Comparison of ENCODE assay signal across 11 cellular contexts in genomic region chr4:81164623-81165416, GRCh38. TPM values are rescaled to one million over a fixed set of nuclear protein-coding genes. Genes with fewer than 3 reads are reported as not detected.
DNase-seq lines count a peak whose midpoint lies in the region; ATAC-seq, FAIRE-seq and TF ChIP-seq lines count a peak whose summit lies in the region.
"Had no signal": no experiment of that assay in that cellular context is flagged by ENCODE, and none has a peak within 500 bp of the region (broad histone marks: within the 10 kb centered on the region; RNA-seq: fewer than 3 reads in every experiment).

No MANE protein-coding gene starts in this region.

- peak; percentile 4 for DNase-seq in stimulated activated CD4-positive, alpha-beta T cell treated with anti-CD3 and anti-CD28 coated beads, Interleukin-4, amount 100 ng/mL, for 24 hours
- no peak for DNase-seq in stimulated activated CD4-positive, alpha-beta T cell treated with anti-CD3 and anti-CD28 coated beads, Interleukin-12 subunit alpha, Interleukin-12 subunit beta, amount 100 ng/mL, for 4 hours
- DNase-seq in RCC 7860 (ENCODE audit: low spot score) (peak; percentile 90), fibroblast of mammary gland (ENCODE audit: low read depth) (peak; percentile 87), urothelium cell line (ENCODE audit: low spot score) (peak; percentile 45), thyroid gland (no peak)
- DNase-seq: CD8-positive, alpha-beta memory T cell; NCI-H510A; T-cell had no signal

- peak; percentile 95 for FAIRE-seq in RCC 7860 (lab: Jason Lieb, UNC)
- no peak for FAIRE-seq in urothelium cell line (lab: Jason Lieb, UNC)

- H3K4me1 ChIP-seq in thyroid gland = no peaks in the 10 kb centered on the region

- H3K4me3 ChIP-seq in fibroblast of mammary gland (ENCODE audit: control insufficient read depth, low read depth, low read length) (no peak overlapping the region), thyroid gland (replicated peaks in 1 of 3) (no peak overlapping the region)

- TF ChIP-seq POLR2A in thyroid gland (IDR thresholded peaks at IDR 0.05) = no peak

- H3K27ac ChIP-seq in thyroid gland = no peak overlapping the region

- 75 to 78% methylated on average over 7 of the region's 7 CpGs for WGBS in thyroid gland, 2 donors

- no peak for ATAC-seq in HG03565 (IDR thresholded peaks at IDR 0.05; ENCODE audit: unreplicated experiment)
- ATAC-seq in GM18861 (IDR thresholded peaks at IDR 0.05; ENCODE audit: unreplicated experiment) = no peak
- ATAC-seq: T-cell had no signal

- no peaks in the 10 kb centered on the region for H3K9me3 ChIP-seq in thyroid gland

- TF ChIP-seq CTCF in fibroblast of mammary gland (conservative IDR thresholded peaks at IDR 0.05; ENCODE audit: control insufficient read depth, insufficient read depth, low read depth, low read length) (no peak), thyroid gland (IDR thresholded peaks at IDR 0.05) (no peak)

- H3K27me3 ChIP-seq in thyroid gland = no peaks in the 10 kb centered on the region

- H3K36me3 ChIP-seq in thyroid gland = no peaks in the 10 kb centered on the region

- intact Hi-C loops in thyroid gland (cut with DNase I) = no loop called here

RNA-seq across cellular contexts. Expression of gene PRKG2, which starts 50.2 kb away (rescaled TPM):
- total RNA-seq in thyroid gland = 1 to 10 TPM in 1 of 4 donors, under 1 TPM in 2, not detected in 1; 0.21 to 1.2 (median 0.54) TPM

Comparison
In these comparisons a context has a peak if more than half of its experiments do, and no peak if none do; other contexts are left out.
1. DNase-seq: peak in stimulated activated CD4-positive, alpha-beta T cell treated with anti-CD3 and anti-CD28 coated beads, Interleukin-4, amount 100 ng/mL, for 24 hours (single experiment), RCC 7860 (single experiment), fibroblast of mammary gland (single experiment) and urothelium cell line (single experiment); none in stimulated activated CD4-positive, alpha-beta T cell treated with anti-CD3 and anti-CD28 coated beads, Interleukin-12 subunit alpha, Interleukin-12 subunit beta, amount 100 ng/mL, for 4 hours (single experiment) and thyroid gland (0 of 2).